Comparison of ENCODE assay signal across 8 cellular contexts in the genomic region with DNA sequence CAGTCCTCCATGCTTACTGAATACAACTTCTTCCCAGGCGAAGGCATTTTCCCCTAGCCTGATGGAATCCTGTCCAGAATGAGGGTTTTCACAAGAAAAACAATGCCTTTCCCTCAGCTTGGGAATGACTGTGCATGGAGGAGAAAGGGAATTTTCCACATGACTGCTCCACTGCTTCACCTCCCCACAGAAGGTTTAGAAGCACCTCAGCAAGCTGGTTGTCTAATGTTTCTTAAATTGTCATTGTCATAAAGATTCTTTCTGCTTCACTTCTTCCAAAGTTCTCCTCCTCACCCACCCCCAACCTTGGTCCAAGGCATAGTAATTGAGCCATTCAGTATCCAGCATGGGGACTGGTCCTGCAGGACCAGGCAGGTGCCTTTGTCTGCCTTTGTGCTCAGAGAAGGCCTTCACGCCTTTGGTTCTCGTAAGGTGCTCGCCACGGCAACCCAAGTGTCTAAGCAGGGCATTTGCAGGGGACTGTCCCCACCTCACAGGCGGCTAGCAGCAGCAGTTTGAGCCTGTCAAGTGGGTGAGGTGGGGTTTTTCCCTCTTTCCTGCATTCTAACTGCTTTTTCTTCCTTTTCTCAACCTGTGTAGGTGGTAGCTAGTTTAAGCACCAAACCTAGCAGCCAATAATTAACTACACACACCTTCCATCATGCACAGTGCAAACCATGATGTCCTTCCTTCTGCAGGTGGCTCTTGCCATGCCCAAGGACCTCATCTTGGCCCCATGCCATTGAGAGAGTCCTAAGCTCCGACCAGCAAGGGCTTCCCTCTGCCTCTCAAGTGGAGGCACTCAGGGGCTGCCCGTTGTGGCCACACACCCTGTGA.
DNase-seq lines count a peak whose midpoint lies in the region; ATAC-seq and TF ChIP-seq lines count a peak whose summit lies in the region.

No MANE protein-coding gene starts in this region.

- no peaks in the 10 kb centered on the region for H3K79me2 ChIP-seq in SU-DHL-6 (ENCODE audit: insufficient read depth, low read length)

- H3K4me1 ChIP-seq in CD4-positive, alpha-beta memory T cell (ENCODE audit: insufficient read depth, low read length), result no peaks in the 10 kb centered on the region

- no peak overlapping the region for H3K27ac Mint-ChIP-seq in CD4-positive, alpha-beta memory T cell

- ATAC-seq in HG02610 (IDR thresholded peaks at IDR 0.05; ENCODE audit: unreplicated experiment) (peak; percentile 75), GM21717 (IDR thresholded peaks at IDR 0.05; ENCODE audit: unreplicated experiment) (no peak)

- no peaks in the 10 kb centered on the region for H3K9me2 ChIP-seq in SU-DHL-6 (replicated peaks; ENCODE audit: insufficient read depth, low read length)

- H3K4me3 Mint-ChIP-seq in CD4-positive, alpha-beta memory T cell, result no peak overlapping the region

- H3K4me2 ChIP-seq in SU-DHL-6 (ENCODE audit: low read depth, low read length, poor library complexity, severe bottlenecking), result peak overlapping the region; percentile 2

- intact Hi-C loops in CD4-positive, alpha-beta memory T cell (cut with micrococcal nuclease), result no loop called here

- POLR2A ChIA-PET in CD4-positive, alpha-beta memory T cell (lab: Charles Lee; ENCODE audit: partially characterized antibody), result no interaction called here

- CTCF ChIA-PET in CD4-positive, alpha-beta memory T cell (lab: Charles Lee; ENCODE audit: partially characterized antibody), result interaction anchor here (1.4 kb wide), 1 partner anchor 12 kb away, joined by 3 read pairs; no protein-coding TSS in a partner anchor

- DNase-seq in NCI-H146 (lab: John Stamatoyannopoulos, UW) (peak; percentile 42), NCI-H146 treated with DMSO at 0.1 percent for 48 hours (lab: John Stamatoyannopoulos, UW; ENCODE audit: unreplicated experiment) (no peak), NCI-H2227 (lab: John Stamatoyannopoulos, UW; ENCODE audit: unreplicated experiment) (no peak)
- peak; percentile 62 to 69 for DNase-seq in stimulated activated CD4-positive, alpha-beta T cell treated with anti-CD3 and anti-CD28 coated beads, Interleukin-2, amount 100 ng/mL, for 24 hours
- DNase-seq in CD4-positive, alpha-beta memory T cell, result no peak

- H3K9ac ChIP-seq in SU-DHL-6 (ENCODE audit: low read length), result no peak overlapping the region

- no peaks in the 10 kb centered on the region for H3K36me3 Mint-ChIP-seq in CD4-positive, alpha-beta memory T cell

- no peaks in the 10 kb centered on the region for H3K36me3 ChIP-seq in SU-DHL-6 (ENCODE audit: low read length)
- no peaks in the 10 kb centered on the region for H3K36me3 ChIP-seq in CD4-positive, alpha-beta memory T cell (ENCODE audit: insufficient read depth, low read length)

- no peak for TF ChIP-seq CTCF in SU-DHL-6 (IDR thresholded peaks at IDR 0.05; ENCODE audit: insufficient read depth, low read length, poor library complexity, severe bottlenecking)

- H3K27me3 ChIP-seq in SU-DHL-6 (ENCODE audit: low read length), result no peaks in the 10 kb centered on the region
- H3K27me3 ChIP-seq in CD4-positive, alpha-beta memory T cell (ENCODE audit: insufficient read depth, low read length), result no peaks in the 10 kb centered on the region

- H3K9me3 Mint-ChIP-seq in CD4-positive, alpha-beta memory T cell, result peaks cover 0 to 12% (median 5%) of the 10 kb centered on the region in 8 donors

- no peak overlapping the region for H3K4me3 ChIP-seq in SU-DHL-6 (ENCODE audit: insufficient read depth, low read length, poor library complexity, severe bottlenecking)
- H3K4me3 ChIP-seq in CD4-positive, alpha-beta memory T cell (ENCODE audit: low read length in 2 of 2), result no peak overlapping the region

- 0 out of 2 replicates have a peak overlapping the region, but pooled peaks have one; percentile 2 for H3K27ac ChIP-seq in SU-DHL-6 (ENCODE audit: low read depth, low read length)
- no peak overlapping the region for H3K27ac ChIP-seq in CD4-positive, alpha-beta memory T cell (ENCODE audit: low read depth, low read length)

- no peak overlapping the region for H2AFZ ChIP-seq in SU-DHL-6 (ENCODE audit: low read depth, low read length, severe bottlenecking)

- H3F3A ChIP-seq in SU-DHL-6 (ENCODE audit: insufficient read depth), result no peaks in the 10 kb centered on the region

- peaks cover 2 to 12% (median 6%) of the 10 kb centered on the region in 4 donors for H3K4me1 Mint-ChIP-seq in CD4-positive, alpha-beta memory T cell

- H3K27me3 Mint-ChIP-seq in CD4-positive, alpha-beta memory T cell, result peaks cover 16 to 28% of the 10 kb centered on the region in 2 donors

- H4K20me1 ChIP-seq in SU-DHL-6 (ENCODE audit: low read depth, low read length), result no peaks in the 10 kb centered on the region

- no peaks in the 10 kb centered on the region for H3K9me3 ChIP-seq in SU-DHL-6 (ENCODE audit: insufficient read depth, low read length)
- no peaks in the 10 kb centered on the region for H3K9me3 ChIP-seq in CD4-positive, alpha-beta memory T cell (ENCODE audit: control insufficient read depth in 1 of 2, low read length in 2 of 2)

Comparison
In these comparisons a context has a peak if more than half of its experiments do, and no peak if none do; other contexts are left out.
1. DNase-seq: peak in NCI-H146 (single experiment) and stimulated activated CD4-positive, alpha-beta T cell treated with anti-CD3 and anti-CD28 coated beads, Interleukin-2, amount 100 ng/mL, for 24 hours (2 of 2); none in NCI-H146 treated with DMSO at 0.1 percent for 48 hours (single experiment), CD4-positive, alpha-beta memory T cell (0 of 5) and NCI-H2227 (single experiment).